Comparison of ENCODE assay signal across 9 cellular contexts in the genomic region with DNA sequence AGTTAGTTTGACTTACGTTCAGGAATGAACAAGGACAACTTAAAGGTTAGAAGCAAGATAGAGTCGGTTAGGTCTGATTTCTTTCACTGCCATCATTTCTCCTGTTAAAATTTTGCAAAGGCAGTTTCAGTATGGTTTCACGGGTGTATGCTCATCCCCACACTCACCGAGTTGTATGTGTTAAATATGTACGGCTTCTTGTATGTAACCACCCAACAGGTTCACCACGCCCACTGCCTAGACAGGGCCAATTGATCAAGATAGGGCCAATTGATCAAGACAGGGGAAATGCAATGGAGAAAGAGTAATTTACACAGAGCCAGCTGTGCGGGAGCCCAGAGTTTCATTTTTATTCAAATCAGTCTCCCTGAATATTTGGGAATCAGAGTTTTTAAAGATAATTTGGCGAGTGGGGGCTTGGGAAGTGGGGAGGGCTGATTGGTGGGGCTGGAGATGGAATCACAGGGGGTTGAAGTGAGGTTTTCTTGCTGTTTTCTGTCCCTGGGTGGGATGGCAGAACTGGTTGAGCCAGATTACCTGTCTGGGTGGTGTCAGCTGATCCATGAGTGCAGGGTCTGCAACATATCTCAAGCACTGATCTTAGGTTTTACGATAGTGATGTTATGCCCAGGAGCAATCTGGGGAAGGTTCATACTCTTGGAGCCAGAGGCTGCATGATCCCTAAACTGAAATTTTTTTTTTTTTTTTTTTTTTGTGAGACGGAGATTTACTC.
DNase-seq lines count a peak whose midpoint lies in the region; ATAC-seq, FAIRE-seq and TF ChIP-seq lines count a peak whose summit lies in the region.
"Had no signal": no experiment of that assay in that cellular context is flagged by ENCODE, and none has a peak within 500 bp of the region (broad histone marks: within the 10 kb centered on the region; RNA-seq: fewer than 3 reads in every experiment).

No MANE protein-coding gene starts in this region.

- H3K4me3 ChIP-seq in GM06990 (replicated peaks; ENCODE audit: low read depth, low read length): 0 out of 2 replicates have a peak overlapping the region, but pooled peaks have one; percentile 8
- H3K4me3 ChIP-seq in GM12878: peak overlapping the region; percentile 47
- H3K4me3 ChIP-seq in ascending aorta: no peak overlapping the region

- POLR2A ChIA-PET in GM12878 (lab: Charles Lee): interaction anchor here (0.7 to 1.0 kb wide), 4 partner anchors 24 to 335 kb away, joined by 3 to 5 read pairs (median 4); no protein-coding TSS in a partner anchor

- FAIRE-seq in GM12878 (lab: Jason Lieb, UNC): peak; percentile 73

- peaks cover 34% of the 10 kb centered on the region for H3K4me1 ChIP-seq in GM12878 (ENCODE audit: control insufficient read depth, insufficient read depth, low read length)
- no peaks in the 10 kb centered on the region for H3K4me1 ChIP-seq in ascending aorta

- no peaks in the 10 kb centered on the region for H3K79me2 ChIP-seq in GM12878 (ENCODE audit: control insufficient read depth, insufficient read depth, low read length)

- H3K9ac ChIP-seq in GM12878 (ENCODE audit: control insufficient read depth, insufficient read depth, low read length): peak overlapping the region; percentile 54

- CTCF ChIA-PET in GM12878 (lab: Yijun Ruan, JAX): interaction anchor here (0.6 to 3.5 kb wide), 8 partner anchors 8 to 512 kb away, joined by 3 to 13 read pairs (median 3); no protein-coding TSS in a partner anchor

- RAD21 ChIA-PET in GM12878 (lab: Charles Lee; ENCODE audit: unreplicated experiment): interaction anchor here (0.6 to 2.4 kb wide), 11 partner anchors 13 to 384 kb away, joined by 3 to 13 read pairs (median 4); no protein-coding TSS in a partner anchor

- TF ChIP-seq RAD21 in GM12878 (IDR thresholded peaks at IDR 0.05; ENCODE audit: insufficient read depth, low read depth, low read length): no peak

- in situ Hi-C loops in GM12878 (cut with MboI): no loop called here

- BruUV-seq in GM12878 (replicated peaks; lab: Mats Ljungman, UMichigan): no TSS peak

- H2AFZ ChIP-seq in GM12878 (ENCODE audit: control insufficient read depth, low read depth, low read length): peak overlapping the region; percentile 24

- no peaks in the 10 kb centered on the region for H4K20me1 ChIP-seq in GM12878 (ENCODE audit: control insufficient read depth, insufficient read depth)

- H3K9me3 ChIP-seq in GM12878 (replicated peaks; ENCODE audit: control insufficient read depth, insufficient read depth, low read length): peaks cover 7% of the 10 kb centered on the region; the same call in 2 of the 3 replicates
- H3K9me3 ChIP-seq in ascending aorta: no peaks in the 10 kb centered on the region

- SMC1A ChIA-PET in GM12878 (lab: Charles Lee; ENCODE audit: uncharacterized antibody, unreplicated experiment): interaction anchor here (0.9 to 2.9 kb wide), 8 partner anchors 13 to 236 kb away, joined by 3 to 11 read pairs (median 5); no protein-coding TSS in a partner anchor

- intact Hi-C loops in GM12878 (cut with micrococcal nuclease; ENCODE audit: unreplicated experiment): loop anchor here (1.0 to 5.0 kb wide), 2 partner anchors 219 to 236 kb away; no protein-coding TSS in a partner anchor
- intact Hi-C loops in ascending aorta (cut with DNase I): no loop called here

- H3K27ac ChIP-seq in GM12878 (ENCODE audit: control insufficient read depth, insufficient read depth): peak overlapping the region; percentile 75
- no peak overlapping the region for H3K27ac ChIP-seq in ascending aorta

- H3K36me3 ChIP-seq in GM06990 (ENCODE audit: control insufficient read depth, insufficient read depth, low read length) (no peaks in the 10 kb centered on the region), GM12878 (ENCODE audit: control insufficient read depth in 2 of 2, insufficient read depth in 2 of 2, low read length in 1 of 2) (no peaks in the 10 kb centered on the region), ascending aorta (no peaks in the 10 kb centered on the region)

- TF ChIP-seq EP300 in GM12878 (IDR thresholded peaks at IDR 0.05; ENCODE audit: borderline replicate concordance in 1 of 2, control insufficient read depth in 1 of 2, low read depth in 2 of 2, low read length in 2 of 2): peak in 1 of 2 experiments; percentile 79; a peak in 2 of 4 replicates

- H3K27me3 ChIP-seq in GM06990 (replicated peaks; ENCODE audit: control insufficient read depth, insufficient read depth, low read length): no peaks in the 10 kb centered on the region
- no peaks in the 10 kb centered on the region for H3K27me3 ChIP-seq in GM12878 (replicated peaks in 1 of 2; ENCODE audit: control insufficient read depth in 2 of 2, insufficient read depth in 2 of 2, low read length in 1 of 2)
- no peaks in the 10 kb centered on the region for H3K27me3 ChIP-seq in ascending aorta

- WGBS in GM12878 (ENCODE audit: insufficient coverage, insufficient replicate concordance, low lambda C conversion rate, missing lambda C conversion rate): 22% methylated on average over 9 of the region's 10 CpGs

- 0 out of 2 replicates have a peak, but pooled peaks have one; percentile 33 for TF ChIP-seq POLR2A in GM12878 (IDR thresholded peaks at IDR 0.05; ENCODE audit: low read depth, low read length)

- H3K4me2 ChIP-seq in GM12878 (ENCODE audit: control insufficient read depth, insufficient read depth): peak overlapping the region; percentile 53

- DNase-seq in GM06990 (ENCODE audit: extremely low read depth, insufficient read length): no peak
- DNase-seq in GM12878 (ENCODE audit: low read depth, low spot score): peak; percentile 82
- no peak for DNase-seq in NCI-H526 treated with DMSO at 0.1 percent for 48 hours (lab: John Stamatoyannopoulos, UW)
- DNase-seq in ascending aorta (ENCODE audit: low spot score in 2 of 2): no peak
- no peak for DNase-seq in stimulated activated CD4-positive, alpha-beta T cell treated with anti-CD3 and anti-CD28 coated beads, Interleukin-4, amount 100 ng/mL, for 4 hours
- no peak for DNase-seq in NCI-H748 treated with DMSO at 0.1 percent for 48 hours (lab: John Stamatoyannopoulos, UW)
- DNase-seq: IMR-90 had no signal

- TF ChIP-seq CTCF in GM06990 (IDR thresholded peaks at IDR 0.05; ENCODE audit: insufficient read depth, low read length, poor library complexity, severe bottlenecking) (no peak), GM12878 (IDR thresholded peaks at IDR 0.05 in 2 of 3, conservative IDR thresholded peaks at IDR 0.05 in 1 of 3; ENCODE audit: control insufficient read depth in 2 of 3, extremely low read depth in 1 of 3, insufficient read depth in 1 of 3, low read depth in 3 of 3, low read length in 3 of 3) (no peak), ascending aorta (IDR thresholded peaks at IDR 0.05) (no peak)

- ATAC-seq in GM19043 (IDR thresholded peaks at IDR 0.05; ENCODE audit: low read depth, unreplicated experiment) (peak; percentile 62), HG03060 (IDR thresholded peaks at IDR 0.05; ENCODE audit: low read depth, unreplicated experiment) (peak; percentile 43), GM12878 (peak; percentile 88)

TF ChIP-seq in GM12878, 131 proteins besides CTCF, POLR2A, EP300 and RAD21 (continues in another document):
- TF ChIP-seq CHD2 (IDR thresholded peaks at IDR 0.05; ENCODE audit: borderline replicate concordance, low read depth, low read length) (no peak), POLR2AphosphoS5 (IDR thresholded peaks at IDR 0.05; ENCODE audit: low read length) (peak; percentile 56; the same call in 1 of the 2 replicates), BRCA1 (IDR thresholded peaks at IDR 0.05; ENCODE audit: low read depth, low read length) (no peak), ASH2L (IDR thresholded peaks at IDR 0.05; ENCODE audit: borderline replicate concordance, low read depth) (no peak), PML (IDR thresholded peaks at IDR 0.05; ENCODE audit: low read length) (no peak), MAX (IDR thresholded peaks at IDR 0.05; ENCODE audit: low read depth, low read length) (no peak), PAX5 (IDR thresholded peaks at IDR 0.05; ENCODE audit: borderline replicate concordance, low read depth, low read length) (peak; percentile 75), SIX5 (IDR thresholded peaks at IDR 0.05; ENCODE audit: low read depth, low read length, severe bottlenecking) (no peak), TAF1 (IDR thresholded peaks at IDR 0.05; ENCODE audit: borderline replicate concordance, low read depth, low read length) (no peak), STAT1 (conservative IDR thresholded peaks at IDR 0.05) (no peak), CBFB (IDR thresholded peaks at IDR 0.05; ENCODE audit: low read depth) (no peak), ZSCAN29 (IDR thresholded peaks at IDR 0.05) (no peak), ATF3 (IDR thresholded peaks at IDR 0.05; ENCODE audit: borderline replicate concordance, extremely low read depth, low read depth, low read length) (no peak)
- TF ChIP-seq, protein P1, sequence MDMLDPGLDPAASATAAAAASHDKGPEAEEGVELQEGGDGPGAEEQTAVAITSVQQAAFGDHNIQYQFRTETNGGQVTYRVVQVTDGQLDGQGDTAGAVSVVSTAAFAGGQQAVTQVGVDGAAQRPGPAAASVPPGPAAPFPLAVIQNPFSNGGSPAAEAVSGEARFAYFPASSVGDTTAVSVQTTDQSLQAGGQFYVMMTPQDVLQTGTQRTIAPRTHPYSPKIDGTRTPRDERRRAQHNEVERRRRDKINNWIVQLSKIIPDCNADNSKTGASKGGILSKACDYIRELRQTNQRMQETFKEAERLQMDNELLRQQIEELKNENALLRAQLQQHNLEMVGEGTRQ (IDR thresholded peaks at IDR 0.05; ENCODE audit: borderline replicate concordance, low read depth, low read length): no peak

Comparison
In these comparisons a context has a peak if more than half of its experiments do, and no peak if none do; other contexts are left out.
1. H3K4me3 ChIP-seq: peak in GM06990 (single experiment) and GM12878 (single experiment); none in ascending aorta (0 of 2).
2. Peak in every context shown above with its lines, with median percentiles within 50 percentile points of each other: ATAC-seq.